ENCODE assay signal across 8 cellular contexts in genomic region chr18:80245781-80246655, GRCh38. TPM values are rescaled to one million over a fixed set of nuclear protein-coding genes. Genes with fewer than 3 reads are reported as not detected.
DNase-seq lines count a peak whose midpoint lies in the region; ATAC-seq and TF ChIP-seq lines count a peak whose summit lies in the region.

No MANE protein-coding gene starts in this region.

- H3K4me3 ChIP-seq in neural progenitor cell: peak overlapping the region; percentile 99

- H4K20me1 ChIP-seq in neural progenitor cell (ENCODE audit: low read depth): peaks cover 48% of the 10 kb centered on the region

- H3K4me1 Mint-ChIP-seq in Calu3 (ENCODE audit: low read depth, unreplicated experiment): no peaks in the 10 kb centered on the region
- peaks cover 5 to 6% of the 10 kb centered on the region in 2 donors for H3K4me1 Mint-ChIP-seq in effector memory CD8-positive, alpha-beta T cell (ENCODE audit: low read depth in 2 of 2)
- H3K4me1 Mint-ChIP-seq in neural progenitor cell: peaks cover 22% of the 10 kb centered on the region

- DNase-seq in Calu3 (no peak), NCI-H2171 (lab: John Stamatoyannopoulos, UW) (peak; percentile 59), neural progenitor cell (ENCODE audit: low spot score) (peak; percentile 79), HCEC 1CT (no peak), hippocampal formation (lab: John Stamatoyannopoulos, UW) (no peak), NCI-H1092 (lab: John Stamatoyannopoulos, UW) (no peak)
- no peak for DNase-seq in effector memory CD8-positive, alpha-beta T cell

- peak overlapping the region; percentile 84 for H2AFZ ChIP-seq in neural progenitor cell (replicated peaks)

- H3K79me2 ChIP-seq in neural progenitor cell (ENCODE audit: low read depth): peaks cover 44% of the 10 kb centered on the region

- peak overlapping the region; percentile 30 for H3K9ac ChIP-seq in neural progenitor cell

- no peaks in the 10 kb centered on the region for H3K4me1 ChIP-seq in neural progenitor cell

- H3K27me3 Mint-ChIP-seq in Calu3 (ENCODE audit: unreplicated experiment) (no peaks in the 10 kb centered on the region), neural progenitor cell (ENCODE audit: insufficient read depth, low read depth) (peaks cover 4% of the 10 kb centered on the region)
- peaks cover 28 to 45% of the 10 kb centered on the region in 2 donors for H3K27me3 Mint-ChIP-seq in effector memory CD8-positive, alpha-beta T cell

- H3K27me3 ChIP-seq in neural progenitor cell: peaks cover 16% of the 10 kb centered on the region

- no peaks in the 10 kb centered on the region for H3K9me3 ChIP-seq in neural progenitor cell (ENCODE audit: low read depth)

- peak overlapping the region; percentile 83 for H3K4me2 ChIP-seq in neural progenitor cell

- H3K27ac Mint-ChIP-seq in Calu3 (ENCODE audit: unreplicated experiment): no peak overlapping the region
- H3K27ac Mint-ChIP-seq in effector memory CD8-positive, alpha-beta T cell: no peak overlapping the region
- H3K27ac Mint-ChIP-seq in neural progenitor cell: no peak overlapping the region

- TF ChIP-seq CTCF in Calu3 (IDR thresholded peaks at IDR 0.05; ENCODE audit: unreplicated experiment) (no peak), neural progenitor cell (IDR thresholded peaks at IDR 0.05) (no peak)

- H3F3A ChIP-seq in neural progenitor cell (ENCODE audit: low read depth): peaks cover 14% of the 10 kb centered on the region

- H3K36me3 Mint-ChIP-seq in Calu3 (ENCODE audit: insufficient read depth, unreplicated experiment) (no peaks in the 10 kb centered on the region), neural progenitor cell (peaks cover 3% of the 10 kb centered on the region)
- peaks cover 7% of the 10 kb centered on the region for H3K36me3 Mint-ChIP-seq in effector memory CD8-positive, alpha-beta T cell (ENCODE audit: insufficient read depth)

- H3K9me3 Mint-ChIP-seq in Calu3 (ENCODE audit: low read depth, unreplicated experiment): no peaks in the 10 kb centered on the region
- no peaks in the 10 kb centered on the region for H3K9me3 Mint-ChIP-seq in effector memory CD8-positive, alpha-beta T cell
- H3K9me3 Mint-ChIP-seq in neural progenitor cell: no peaks in the 10 kb centered on the region

- no peak overlapping the region for H3K27ac ChIP-seq in neural progenitor cell

- ATAC-seq in effector memory CD8-positive, alpha-beta T cell (replicated peaks): no peak
- ATAC-seq in GM21526 (IDR thresholded peaks at IDR 0.05; ENCODE audit: low FRiP score, unreplicated experiment): no peak

- BruUV-seq in Calu3 (replicated peaks; lab: Mats Ljungman, UMichigan): no TSS peak

- H3K36me3 ChIP-seq in neural progenitor cell: no peaks in the 10 kb centered on the region

- CTCF ChIA-PET in Calu3 (lab: Charles Lee): no interaction called here

- intact Hi-C loops in Calu3 (cut with micrococcal nuclease; ENCODE audit: unreplicated experiment): no loop called here

- peak overlapping the region; percentile 53 for H3K4me3 Mint-ChIP-seq in Calu3 (ENCODE audit: low read depth, unreplicated experiment)
- peak overlapping the region; percentile 73 to 76 for H3K4me3 Mint-ChIP-seq in effector memory CD8-positive, alpha-beta T cell
- peak overlapping the region; percentile 91 for H3K4me3 Mint-ChIP-seq in neural progenitor cell

RNA-seq across cellular contexts. Expression of gene PARD6G, which starts 1.3 kb away (rescaled TPM):
- total RNA-seq in Calu3 (2022): 0.81 and 1.5 TPM in 2 replicates
- 21.8 and 25.2 TPM in 2 replicates for total RNA-seq in neural progenitor cell (ENCODE audit: low replicate concordance)

Comparison
In these comparisons a context has a peak if more than half of its experiments do, and no peak if none do; other contexts are left out.
1. DNase-seq: peak in NCI-H2171 (single experiment) and neural progenitor cell (single experiment); none in Calu3 (single experiment), effector memory CD8-positive, alpha-beta T cell (0 of 3), HCEC 1CT (single experiment), hippocampal formation (0 of 2) and NCI-H1092 (single experiment).
2. Peak in every context shown above with its lines, with median percentiles within 50 percentile points of each other: H3K4me3 Mint-ChIP-seq.